ENCODE assay signal across 8 cellular contexts in the genomic region with DNA sequence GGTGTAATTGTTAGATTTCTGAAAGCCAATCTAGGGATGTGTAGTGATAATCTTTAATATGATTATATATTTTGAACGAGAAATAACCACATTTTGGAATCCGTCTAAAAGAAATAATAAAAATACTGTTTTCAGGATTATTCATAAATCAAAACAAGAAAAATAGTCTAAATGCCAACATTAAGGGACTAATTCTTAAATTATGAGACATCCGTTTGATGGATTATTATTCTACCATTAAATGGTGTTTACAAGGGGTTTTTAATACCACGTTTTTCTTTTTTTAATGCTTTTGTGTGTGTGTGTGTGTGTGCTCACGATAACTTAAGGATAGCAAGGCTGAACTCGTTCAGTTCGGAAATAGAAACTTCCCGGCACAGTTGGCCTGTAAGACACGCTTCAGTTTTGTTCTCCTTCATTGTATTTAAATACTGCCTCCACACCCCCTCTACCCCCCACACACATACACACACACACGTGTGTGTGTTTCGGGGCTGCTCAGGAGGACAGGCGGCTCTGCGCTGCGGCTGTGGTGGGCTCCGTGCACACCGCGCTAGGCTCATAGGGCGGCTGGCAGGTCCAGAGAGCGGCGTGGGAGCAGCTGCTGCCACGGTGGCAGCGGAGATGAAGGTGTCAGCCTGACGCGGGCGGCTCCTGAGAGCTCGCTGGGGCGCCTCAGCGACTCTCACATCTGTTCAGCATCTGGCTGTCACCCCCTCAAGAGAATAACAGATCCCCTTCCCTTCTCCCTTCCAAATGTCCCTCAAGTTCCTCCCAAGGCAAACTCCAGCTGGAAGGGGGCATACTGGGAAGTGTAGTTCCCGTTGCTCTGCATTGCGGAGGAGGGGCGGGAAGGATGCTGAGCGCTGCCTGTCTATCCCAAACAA. TPM values are rescaled to one million over a fixed set of nuclear protein-coding genes. Genes with fewer than 3 reads are reported as not detected.
DNase-seq lines count a peak whose midpoint lies in the region; ATAC-seq and TF ChIP-seq lines count a peak whose summit lies in the region.

No MANE protein-coding gene starts in this region.

- no peak for DNase-seq in breast epithelium (ENCODE audit: low spot score in 2 of 2)
- DNase-seq in MCF 10A (ENCODE audit: unreplicated experiment), result no peak
- no peak for DNase-seq in activated CD4-positive, alpha-beta memory T cell treated with anti-CD3 and anti-CD28 coated beads, Interleukin-2, amount 10 ng/mL, durations not matched to agents 7 days and 5 days
- DNase-seq in fibroblast of peridontal ligament (ENCODE audit: extremely low read depth), result peak; percentile 17
- no peak for DNase-seq in progenitor cell of endocrine pancreas (ENCODE audit: low spot score, unreplicated experiment)
- DNase-seq in HPDE6-E6E7 (ENCODE audit: extremely low spot score), result no peak
- DNase-seq in CD1c-positive myeloid dendritic cell (ENCODE audit: extremely low spot score), result no peak

- no peak for ATAC-seq in HG03432 (IDR thresholded peaks at IDR 0.05; ENCODE audit: unreplicated experiment)

- peak overlapping the region; percentile 5 to 63 (median 36) for H3K4me3 ChIP-seq in breast epithelium

- H3K27ac Mint-ChIP-seq in MCF 10A (ENCODE audit: low read depth, unreplicated experiment), result no peak overlapping the region
- H3K27ac Mint-ChIP-seq in activated CD4-positive, alpha-beta memory T cell treated with anti-CD3 and anti-CD28 coated beads, Interleukin-2, amount 10 ng/mL, durations not matched to agents 7 days and 5 days, result no peak overlapping the region
- no peak overlapping the region for H3K27ac Mint-ChIP-seq in progenitor cell of endocrine pancreas

- H3K4me1 ChIP-seq in breast epithelium, result peaks cover 0 to 5% of the 10 kb centered on the region in 2 donors

- peaks cover 4 to 64% of the 10 kb centered on the region in 2 donors for H3K27me3 ChIP-seq in breast epithelium

- BruUV-seq in MCF 10A (replicated peaks; lab: Mats Ljungman, UMichigan), result no TSS peak

- H3K27ac ChIP-seq in breast epithelium, result no peak overlapping the region

- H3K4me3 Mint-ChIP-seq in MCF 10A (ENCODE audit: unreplicated experiment), result no peak overlapping the region
- H3K4me3 Mint-ChIP-seq in activated CD4-positive, alpha-beta memory T cell treated with anti-CD3 and anti-CD28 coated beads, Interleukin-2, amount 10 ng/mL, durations not matched to agents 7 days and 5 days, result peak overlapping the region; percentile 40
- H3K4me3 Mint-ChIP-seq in progenitor cell of endocrine pancreas (ENCODE audit: low read depth), result peak overlapping the region; percentile 44

- no peaks in the 10 kb centered on the region for H3K9me3 ChIP-seq in breast epithelium

- POLR2A ChIA-PET in MCF 10A (lab: Yijun Ruan, JAX), result no interaction called here
- POLR2A ChIA-PET in activated CD4-positive, alpha-beta memory T cell treated with anti-CD3 and anti-CD28 coated beads, Interleukin-2, amount 10 ng/mL, durations not matched to agents 7 days and 5 days (lab: Charles Lee), result no interaction called here

- H3K27me3 Mint-ChIP-seq in MCF 10A (ENCODE audit: insufficient read depth, unreplicated experiment) (peaks cover 75% of the 10 kb centered on the region), progenitor cell of endocrine pancreas (peaks cover 64% of the 10 kb centered on the region)
- peaks cover 58% of the 10 kb centered on the region for H3K27me3 Mint-ChIP-seq in activated CD4-positive, alpha-beta memory T cell treated with anti-CD3 and anti-CD28 coated beads, Interleukin-2, amount 10 ng/mL, durations not matched to agents 7 days and 5 days

- no peak for TF ChIP-seq POLR2A in breast epithelium (IDR thresholded peaks at IDR 0.05)

- intact Hi-C loops in breast epithelium (cut with DNase I; ENCODE audit: low total_unique reads), result no loop called here
- intact Hi-C loops in MCF 10A (cut with micrococcal nuclease), result no loop called here

- no peaks in the 10 kb centered on the region for H3K36me3 ChIP-seq in breast epithelium

- H3K36me3 Mint-ChIP-seq in MCF 10A (ENCODE audit: insufficient read depth, unreplicated experiment), result peaks cover 5% of the 10 kb centered on the region
- no peaks in the 10 kb centered on the region for H3K36me3 Mint-ChIP-seq in activated CD4-positive, alpha-beta memory T cell treated with anti-CD3 and anti-CD28 coated beads, Interleukin-2, amount 10 ng/mL, durations not matched to agents 7 days and 5 days (ENCODE audit: low read depth)
- H3K36me3 Mint-ChIP-seq in progenitor cell of endocrine pancreas (ENCODE audit: insufficient read depth), result no peaks in the 10 kb centered on the region

- no peaks in the 10 kb centered on the region for H3K9me3 Mint-ChIP-seq in MCF 10A (ENCODE audit: unreplicated experiment)
- H3K9me3 Mint-ChIP-seq in activated CD4-positive, alpha-beta memory T cell treated with anti-CD3 and anti-CD28 coated beads, Interleukin-2, amount 10 ng/mL, durations not matched to agents 7 days and 5 days, result no peaks in the 10 kb centered on the region
- H3K9me3 Mint-ChIP-seq in progenitor cell of endocrine pancreas (ENCODE audit: low read depth), result no peaks in the 10 kb centered on the region

- CTCF ChIA-PET in MCF 10A (lab: Yijun Ruan, JAX), result no interaction called here
- CTCF ChIA-PET in activated CD4-positive, alpha-beta memory T cell treated with anti-CD3 and anti-CD28 coated beads, Interleukin-2, amount 10 ng/mL, durations not matched to agents 7 days and 5 days (lab: Charles Lee), result no interaction called here

- H3K4me1 Mint-ChIP-seq in MCF 10A (ENCODE audit: insufficient read depth, unreplicated experiment), result no peaks in the 10 kb centered on the region
- H3K4me1 Mint-ChIP-seq in activated CD4-positive, alpha-beta memory T cell treated with anti-CD3 and anti-CD28 coated beads, Interleukin-2, amount 10 ng/mL, durations not matched to agents 7 days and 5 days, result peaks cover 9% of the 10 kb centered on the region
- H3K4me1 Mint-ChIP-seq in progenitor cell of endocrine pancreas (ENCODE audit: low read depth), result no peaks in the 10 kb centered on the region

- no peak for TF ChIP-seq CTCF in breast epithelium (IDR thresholded peaks at IDR 0.05)
- TF ChIP-seq CTCF in MCF 10A (IDR thresholded peaks at IDR 0.05; ENCODE audit: unreplicated experiment), result no peak
- no peak for TF ChIP-seq CTCF in progenitor cell of endocrine pancreas (IDR thresholded peaks at IDR 0.05; ENCODE audit: unreplicated experiment)

RNA-seq across cellular contexts. Expression of a gene that starts 23.0 kb away (rescaled TPM):
- total RNA-seq in breast epithelium (10 to 100 TPM; 57.0 to 63.4 (median 62.8) TPM), MCF 10A (2022) (150 and 159 TPM in 2 replicates), progenitor cell of endocrine pancreas (263 and 279 TPM in 2 replicates)
- 100 to 1,000 TPM; 190 to 194 TPM for total RNA-seq in activated CD4-positive, alpha-beta memory T cell treated with anti-CD3 and anti-CD28 coated beads, Interleukin-2, amount 10 ng/mL, durations not matched to agents 7 days and 5 days
